In genomic region chr17:18411377-18411864, GRCh38 we compare ENCODE assay signal across 9 cellular contexts. TPM values are rescaled to one million over a fixed set of nuclear protein-coding genes. Genes with fewer than 3 reads are reported as not detected.
DNase-seq lines count a peak whose midpoint lies in the region; ATAC-seq and TF ChIP-seq lines count a peak whose summit lies in the region.
"Not testable (repeated sequence)": the region's sequence is repeated elsewhere in the genome, so short reads cannot be mapped to it uniquely, and the experiment has no call there.
"Had no signal": no experiment of that assay in that cellular context is flagged by ENCODE, and none has a peak within 500 bp of the region (broad histone marks: within the 10 kb centered on the region; RNA-seq: fewer than 3 reads in every experiment).

No MANE protein-coding gene starts in this region.

- peaks cover 32% of the 10 kb centered on the region for H3K4me1 Mint-ChIP-seq in CD4-positive, alpha-beta T cell (ENCODE audit: low read depth)
- peaks cover 13% of the 10 kb centered on the region for H3K4me1 Mint-ChIP-seq in osteocyte (ENCODE audit: unreplicated experiment)
- peaks cover 20% of the 10 kb centered on the region for H3K4me1 Mint-ChIP-seq in stimulated activated memory B cell treated with anti-CD40 and anti-IgM and Interleukin-4, amounts not matched to agents 10 μg/mL and 1 μg/mL and 100 μg/mL, for 72 hours

- H3K27ac ChIP-seq in CD4-positive, alpha-beta T cell (ENCODE audit: low read depth, low read length), result peak overlapping the region; percentile 35
- H3K27ac ChIP-seq in PC-3 (ENCODE audit: low read length); iPS DF 6.9 (ENCODE audit: low read length): not testable (repeated sequence)
- H3K27ac ChIP-seq in colonic mucosa, result peak overlapping the region; percentile 57

- H3K36me3 Mint-ChIP-seq in CD4-positive, alpha-beta T cell (ENCODE audit: low read depth); osteocyte (ENCODE audit: unreplicated experiment); stimulated activated memory B cell treated with anti-CD40 and anti-IgM and Interleukin-4, amounts not matched to agents 10 μg/mL and 1 μg/mL and 100 μg/mL, for 72 hours: not testable (repeated sequence)

- not testable (repeated sequence) for H4K20me1 ChIP-seq in PC-3 (ENCODE audit: low read length)

- CTCF ChIA-PET in CD4-positive, alpha-beta T cell (lab: Charles Lee); PC-3 (lab: Charles Lee): not testable (repeated sequence)

- intact Hi-C loops in CD4-positive, alpha-beta T cell (cut with DNase I, micrococcal nuclease); PC-3 (cut with micrococcal nuclease); colonic mucosa (cut with DNase I): not testable (repeated sequence)

- not testable (repeated sequence) for H3K27me3 Mint-ChIP-seq in CD4-positive, alpha-beta T cell; osteocyte (ENCODE audit: unreplicated experiment); stimulated activated memory B cell treated with anti-CD40 and anti-IgM and Interleukin-4, amounts not matched to agents 10 μg/mL and 1 μg/mL and 100 μg/mL, for 72 hours

- H3K27me3 ChIP-seq in CD4-positive, alpha-beta T cell (ENCODE audit: control insufficient read depth, insufficient read depth, low read length); PC-3 (ENCODE audit: low read length); colonic mucosa; iPS DF 6.9 (ENCODE audit: control insufficient read depth, insufficient read depth, low read length): not testable (repeated sequence)

- H3K9ac ChIP-seq in PC-3 (ENCODE audit: low read length) (peak overlapping the region; percentile 37), colonic mucosa (ENCODE audit: low read depth in 2 of 2, low read length in 2 of 2) (peak overlapping the region in 1 of 2 donors; percentile 60)

- POLR2A ChIA-PET in CD4-positive, alpha-beta T cell (lab: Charles Lee); PC-3 (lab: Charles Lee; ENCODE audit: unreplicated experiment): not testable (repeated sequence)

- not testable (repeated sequence) for H3K9me2 ChIP-seq in PC-3 (replicated peaks; ENCODE audit: low read length)

- ATAC-seq in CD4-positive, alpha-beta T cell (ENCODE audit: poor library complexity), result peak; percentile 45
- ATAC-seq in HG02870 (IDR thresholded peaks at IDR 0.05; ENCODE audit: unreplicated experiment), result peak; percentile 8
- ATAC-seq in PC-3, result peak; percentile 42
- peak; percentile 72 for ATAC-seq in stimulated activated memory B cell treated with anti-CD40 and anti-IgM and Interleukin-4, amounts not matched to agents 10 μg/mL and 1 μg/mL and 100 μg/mL, for 72 hours

- not testable (repeated sequence) for H3K9me3 ChIP-seq in CD4-positive, alpha-beta T cell (ENCODE audit: control insufficient read depth, low read length); PC-3 (ENCODE audit: low read length); colonic mucosa; iPS DF 6.9 (ENCODE audit: control insufficient read depth, insufficient read depth, low read length)

- peak in 6 of 10 experiments; percentile 2 to 36 (median 8) for DNase-seq in CD4-positive, alpha-beta T cell
- not testable (repeated sequence) for DNase-seq in PC-3; iPS DF 6.9 (ENCODE audit: low read depth, low spot score); osteocyte (ENCODE audit: extremely low spot score, unreplicated experiment)
- DNase-seq in activated T-cell treated with anti-CD3 and anti-CD28 coated beads for 4 hours (peak; percentile 12), colonic mucosa (peak; percentile 36)

- not testable (repeated sequence) for BruUV-seq in PC-3 (replicated peaks; lab: Mats Ljungman, UMichigan)

- WGBS in iPS DF 6.9 (ENCODE audit: insufficient coverage, insufficient read length), result no CpG with 5 or more reads among the region's 25 CpGs

- H3K4me2 ChIP-seq in PC-3 (ENCODE audit: low read length), result peak overlapping the region; percentile 65

- peak overlapping the region; percentile 87 for H3K4me3 Mint-ChIP-seq in CD4-positive, alpha-beta T cell
- H3K4me3 Mint-ChIP-seq in osteocyte (ENCODE audit: unreplicated experiment), result peak overlapping the region; percentile 92
- peak overlapping the region; percentile 92 for H3K4me3 Mint-ChIP-seq in stimulated activated memory B cell treated with anti-CD40 and anti-IgM and Interleukin-4, amounts not matched to agents 10 μg/mL and 1 μg/mL and 100 μg/mL, for 72 hours

- H3F3A ChIP-seq in PC-3 (ENCODE audit: low read length, unreplicated experiment), result not testable (repeated sequence)

- not testable (repeated sequence) for H3K79me2 ChIP-seq in PC-3 (ENCODE audit: low read length)

- not testable (repeated sequence) for H3K9me3 Mint-ChIP-seq in CD4-positive, alpha-beta T cell; osteocyte (ENCODE audit: unreplicated experiment); stimulated activated memory B cell treated with anti-CD40 and anti-IgM and Interleukin-4, amounts not matched to agents 10 μg/mL and 1 μg/mL and 100 μg/mL, for 72 hours

- H3K27ac Mint-ChIP-seq in CD4-positive, alpha-beta T cell, result peak overlapping the region; percentile 58
- H3K27ac Mint-ChIP-seq in osteocyte (ENCODE audit: unreplicated experiment), result peak overlapping the region; percentile 95
- peak overlapping the region; percentile 93 for H3K27ac Mint-ChIP-seq in stimulated activated memory B cell treated with anti-CD40 and anti-IgM and Interleukin-4, amounts not matched to agents 10 μg/mL and 1 μg/mL and 100 μg/mL, for 72 hours

- H3K4me3 ChIP-seq in PC-3 (ENCODE audit: low read length) (peak overlapping the region; percentile 59), colonic mucosa (peak overlapping the region; percentile 26), iPS DF 6.9 (ENCODE audit: low read length) (peak overlapping the region; percentile 52; the same call in 1 of the 2 replicates)

- 0 out of 2 replicates have a peak overlapping the region, but pooled peaks have one; percentile 59 for H2AFZ ChIP-seq in PC-3 (ENCODE audit: low read length)

- not testable (repeated sequence) for H3K36me3 ChIP-seq in PC-3 (ENCODE audit: low read depth, low read length); colonic mucosa; iPS DF 6.9 (ENCODE audit: control insufficient read depth, insufficient read depth, low read length)

- H3K4me1 ChIP-seq in PC-3 (ENCODE audit: insufficient read depth, low read length); colonic mucosa; iPS DF 6.9 (ENCODE audit: control insufficient read depth, insufficient read depth, low read length): not testable (repeated sequence)

- TF ChIP-seq CTCF in CD4-positive, alpha-beta T cell (IDR thresholded peaks at IDR 0.05); PC-3 (conservative IDR thresholded peaks at IDR 0.05; ENCODE audit: low read depth, low read length); colonic mucosa (IDR thresholded peaks at IDR 0.05); osteocyte (IDR thresholded peaks at IDR 0.05): not testable (repeated sequence)

RNA-seq across cellular contexts. Expression of gene EVPLL, which starts 33.8 kb away (rescaled TPM):
- not detected for total RNA-seq in CD4-positive, alpha-beta T cell
- total RNA-seq in PC-3 (2014; rRNA removed) (1.1 and 1.3 TPM in 2 replicates), colonic mucosa (under 1 TPM; 0.25 to 0.69 TPM), osteocyte (not detected in 2 replicates)
- total RNA-seq: dermis microvascular lymphatic vessel endothelial cell had no signal

RNA-seq across cellular contexts. Expression of gene SHMT1, which starts 48.1 kb away (rescaled TPM):
- total RNA-seq in CD4-positive, alpha-beta T cell, result 1 to 10 TPM; 5.6 to 7.1 TPM
- 60.6 and 61.5 TPM in 2 replicates for total RNA-seq in PC-3 (2014; rRNA removed)
- total RNA-seq in colonic mucosa, result 10 to 100 TPM; 41.4 to 58.0 TPM
- total RNA-seq in osteocyte, result 5.4 and 5.8 TPM in 2 replicates

Comparison
In these comparisons a context has a peak if more than half of its experiments do, and no peak if none do; other contexts are left out.
1. ATAC-seq: peak in every context shown above with its lines; median percentile 72 in stimulated activated memory B cell treated with anti-CD40 and anti-IgM and Interleukin-4, amounts not matched to agents 10 μg/mL and 1 μg/mL and 100 μg/mL, for 72 hours; 45 in CD4-positive, alpha-beta T cell; 42 in PC-3; 8 in HG02870.